Comparison of ENCODE assay signal across 8 cellular contexts in genomic region chr12:122265931-122266771, GRCh38. TPM values are rescaled to one million over a fixed set of nuclear protein-coding genes. Genes with fewer than 3 reads are reported as not detected.
DNase-seq lines count a peak whose midpoint lies in the region; ATAC-seq, FAIRE-seq and TF ChIP-seq lines count a peak whose summit lies in the region.

Gene VPS33A, minus strand, starts transcription at chr12:122266494. Its CDS starts 86 bp downstream, at chr12:122266408.

- peak in 1 of 2 experiments; percentile 70; a peak in 1 of 3 replicates for TF ChIP-seq EP300 in H1 (IDR thresholded peaks at IDR 0.05; ENCODE audit: borderline replicate concordance in 1 of 2, low read depth in 2 of 2, low read length in 2 of 2)

- peak within 1 kb of the TSS; percentile 46; the same call in 1 of the 2 replicates for H2BK15ac ChIP-seq in H1 (ENCODE audit: low read length)

- 2% methylated on average over 65 of the region's 68 CpGs; no CpG with 5 or more reads in 1 of the 2 experiments for WGBS in H1 (ENCODE audit: extremely low coverage in 1 of 2, insufficient coverage in 1 of 2, insufficient read length in 1 of 2, insufficient replicate concordance in 2 of 2, low coverage in 1 of 2, low lambda C conversion rate in 2 of 2, missing lambda C conversion rate in 1 of 2), 2 experiments

- no peaks in the 10 kb centered on the region; a peak in 2 of 7 replicates for H3K4me1 ChIP-seq in H1 (replicated peaks in 1 of 4; ENCODE audit: control insufficient read depth in 3 of 4, insufficient read depth in 4 of 4, low read length in 3 of 4)

- H2AK5ac ChIP-seq in H1 (ENCODE audit: low read depth, low read length) = no peak within 1 kb of the TSS

- H3K14ac ChIP-seq in H1 (ENCODE audit: insufficient read length) = no peak within 1 kb of the TSS

- H3K79me2 ChIP-seq in H1 (ENCODE audit: control insufficient read depth in 1 of 2, insufficient read depth in 2 of 2, low read length in 2 of 2) = peaks cover 0 to 7% of the 10 kb centered on the region in 2 experiments; a peak in 1 of 4 replicates

- H3K4me3 ChIP-seq in H1 (ENCODE audit: extremely low read depth in 1 of 4, insufficient read depth in 2 of 4, low read depth in 3 of 4, low read length in 4 of 4) = peak within 1 kb of the TSS; percentile 54 to 99 (median 94)

- H3K27ac ChIP-seq in H1 (ENCODE audit: low read depth, low read length) = peak within 1 kb of the TSS; percentile 86

- DNase-seq in COR-L47 (lab: John Stamatoyannopoulos, UW) (peak; percentile 98), HUDEP-2 (lab: John Stamatoyannopoulos, UW; ENCODE audit: unreplicated experiment in 76 of 76) (peak; percentile 3 to 96 (median 90)), NOMO-1 treated with dmso at 0.1 percent for 144 hours (lab: John Stamatoyannopoulos, UW; ENCODE audit: unreplicated experiment) (peak; percentile 89), H1 (ENCODE audit: low read depth in 1 of 2, low spot score in 2 of 2) (peak; percentile 96 to 98), medulla oblongata (ENCODE audit: extremely low spot score) (peak; percentile 97)
- peak; percentile 88 to 97 (median 92) for DNase-seq in activated CD8-positive, alpha-beta memory T cell treated with anti-CD3 and anti-CD28 coated beads for 48 hours (ENCODE audit: low read depth in 2 of 3, low spot score in 2 of 3)
- DNase-seq in stimulated activated CD4-positive, alpha-beta T cell treated with anti-CD3 and anti-CD28 coated beads, TNF-alpha, amount 100 ng/mL, for 48 hours (ENCODE audit: low read depth in 3 of 3) = peak; percentile 92 to 96 (median 92)

- peak within 1 kb of the TSS; percentile 75 to 97 (median 88) for H3K9ac ChIP-seq in H1 (replicated peaks in 1 of 4; ENCODE audit: extremely low read depth in 1 of 4, low read depth in 3 of 4, low read length in 3 of 4)

- H3K18ac ChIP-seq in H1 (ENCODE audit: extremely low read depth, low read length) = peak within 1 kb of the TSS; percentile 94

- no peaks in the 10 kb centered on the region for H3K27me3 ChIP-seq in H1 (replicated peaks in 1 of 4; ENCODE audit: control insufficient read depth in 3 of 4, extremely low read depth in 1 of 4, insufficient read depth in 3 of 4, low read length in 3 of 4)

- TF ChIP-seq CTCF in H1 (IDR thresholded peaks at IDR 0.05; ENCODE audit: control extremely low read depth in 1 of 3, insufficient read depth in 1 of 3, low read depth in 1 of 3, low read length in 3 of 3) = no peak; a peak in 1 of 4 replicates

- no peaks in the 10 kb centered on the region for H3K9me3 ChIP-seq in H1 (ENCODE audit: insufficient read depth in 2 of 2, low read depth in 1 of 2, low read length in 1 of 2)

- no peak within 1 kb of the TSS for H3K23ac ChIP-seq in H1 (ENCODE audit: insufficient read length)

- H3K56ac ChIP-seq in H1 (replicated peaks; ENCODE audit: insufficient read length, low read depth, low read length) = peak within 1 kb of the TSS; percentile 80

- no peak for FAIRE-seq in H1 (lab: Jason Lieb, UNC)

- H3K4me2 ChIP-seq in H1 (ENCODE audit: insufficient read depth in 1 of 2, low read depth in 2 of 2, low read length in 2 of 2) = peak within 1 kb of the TSS; percentile 74 to 98

- H4K20me1 ChIP-seq in H1 (replicated peaks in 1 of 2; ENCODE audit: control insufficient read depth in 1 of 2, insufficient read depth in 2 of 2, low read length in 2 of 2) = no peaks in the 10 kb centered on the region

- ATAC-seq in GM21381 (IDR thresholded peaks at IDR 0.05; ENCODE audit: unreplicated experiment) = peak; percentile 83

- H4K8ac ChIP-seq in H1 (ENCODE audit: extremely low read depth, insufficient read depth, low read length) = peak within 1 kb of the TSS; percentile 100

- TF ChIP-seq POLR2A in H1 (IDR thresholded peaks at IDR 0.05; ENCODE audit: control extremely low read depth in 1 of 2, low read depth in 2 of 2, low read length in 2 of 2) = peak; percentile 94 to 95

- H3K23me2 ChIP-seq in H1 (ENCODE audit: low read depth, low read length) = peaks cover 2% of the 10 kb centered on the region; the same call in 1 of the 2 replicates

- CTCF ChIA-PET in H1 (lab: Charles Lee; ENCODE audit: partially characterized antibody) = interaction anchor here (0.6 to 1.3 kb wide), 5 partner anchors 16 to 804 kb away, joined by 3 to 7 read pairs (median 3); no protein-coding TSS in a partner anchor

- peak within 1 kb of the TSS; percentile 68; the same call in 1 of the 2 replicates for H2BK12ac ChIP-seq in H1 (ENCODE audit: low read depth, low read length)

- peak within 1 kb of the TSS; percentile 97 for H2AFZ ChIP-seq in H1 (ENCODE audit: low read length)

- no peak; a peak in 1 of 4 replicates for TF ChIP-seq RAD21 in H1 (IDR thresholded peaks at IDR 0.05 in 1 of 2, conservative IDR thresholded peaks at IDR 0.05 in 1 of 2; ENCODE audit: low read depth in 2 of 2, low read length in 2 of 2)

- H2BK120ac ChIP-seq in H1 (replicated peaks; ENCODE audit: low read depth, low read length) = no peak within 1 kb of the TSS

- POLR2A ChIA-PET in H1 (lab: Charles Lee; ENCODE audit: partially characterized antibody) = interaction anchor here (0.6 to 1.6 kb wide), 7 partner anchors 9 to 348 kb away, joined by 3 to 6 read pairs (median 3); partner anchors contain the start of gene CFAP251

- peak within 1 kb of the TSS; percentile 99 for H4K91ac ChIP-seq in H1 (replicated peaks; ENCODE audit: insufficient read length, low read length)

- H2BK20ac ChIP-seq in H1 (ENCODE audit: low read length) = no peak within 1 kb of the TSS

- H3K4ac ChIP-seq in H1 (replicated peaks; ENCODE audit: insufficient read length, low read depth, low read length) = no peak within 1 kb of the TSS

- H3K36me3 ChIP-seq in H1 (ENCODE audit: control insufficient read depth in 2 of 4, insufficient read depth in 4 of 4, low read length in 3 of 4) = peaks cover 0 to 10% (median 5%) of the 10 kb centered on the region in 4 experiments; a peak in 5 of 8 replicates

- H4K5ac ChIP-seq in H1 (ENCODE audit: insufficient read length, low read depth, low read length) = peak within 1 kb of the TSS; percentile 81

- no peaks in the 10 kb centered on the region for H3K79me1 ChIP-seq in H1 (ENCODE audit: low read depth, low read length)

- H2BK5ac ChIP-seq in H1 (ENCODE audit: low read depth, low read length) = peak within 1 kb of the TSS; percentile 99

TF ChIP-seq in H1, 55 proteins besides CTCF, POLR2A, EP300 and RAD21 (continues in another document):
- TF ChIP-seq, protein P1, sequence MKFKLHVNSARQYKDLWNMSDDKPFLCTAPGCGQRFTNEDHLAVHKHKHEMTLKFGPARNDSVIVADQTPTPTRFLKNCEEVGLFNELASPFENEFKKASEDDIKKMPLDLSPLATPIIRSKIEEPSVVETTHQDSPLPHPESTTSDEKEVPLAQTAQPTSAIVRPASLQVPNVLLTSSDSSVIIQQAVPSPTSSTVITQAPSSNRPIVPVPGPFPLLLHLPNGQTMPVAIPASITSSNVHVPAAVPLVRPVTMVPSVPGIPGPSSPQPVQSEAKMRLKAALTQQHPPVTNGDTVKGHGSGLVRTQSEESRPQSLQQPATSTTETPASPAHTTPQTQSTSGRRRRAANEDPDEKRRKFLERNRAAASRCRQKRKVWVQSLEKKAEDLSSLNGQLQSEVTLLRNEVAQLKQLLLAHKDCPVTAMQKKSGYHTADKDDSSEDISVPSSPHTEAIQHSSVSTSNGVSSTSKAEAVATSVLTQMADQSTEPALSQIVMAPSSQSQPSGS (IDR thresholded peaks at IDR 0.05; ENCODE audit: low read length) = peak; percentile 67
- TF ChIP-seq FOSL1 (IDR thresholded peaks at IDR 0.05; ENCODE audit: insufficient read depth, low read depth, low read length) (peak; percentile 89), PHF8 (conservative IDR thresholded peaks at IDR 0.05; ENCODE audit: low read depth, low read length) (peak; percentile 98), SIRT6 (IDR thresholded peaks at IDR 0.05; ENCODE audit: low read length) (no peak), GABPA (IDR thresholded peaks at IDR 0.05; ENCODE audit: borderline replicate concordance, insufficient read depth, low read length) (no peak; the same call in 1 of the 2 replicates), SP1 (IDR thresholded peaks at IDR 0.05; ENCODE audit: low read depth, low read length) (peak; percentile 74; the same call in 1 of the 2 replicates), TAF7 (optimal IDR thresholded peaks at IDR 0.05; ENCODE audit: borderline replicate concordance, low read depth, low read length) (peak; percentile 72), E2F6 (IDR thresholded peaks at IDR 0.05) (peak; percentile 29), USF2 (IDR thresholded peaks at IDR 0.05; ENCODE audit: low read length) (peak; percentile 100), SAP30 (IDR thresholded peaks at IDR 0.05; ENCODE audit: insufficient read depth, insufficient replicate concordance, low read length) (peak; percentile 99), RXRA (IDR thresholded peaks at IDR 0.05; ENCODE audit: insufficient read depth, low read depth, low read length) (0 out of 2 replicates have a peak, but pooled peaks have one; percentile 78)
- TF ChIP-seq, protein P2, sequence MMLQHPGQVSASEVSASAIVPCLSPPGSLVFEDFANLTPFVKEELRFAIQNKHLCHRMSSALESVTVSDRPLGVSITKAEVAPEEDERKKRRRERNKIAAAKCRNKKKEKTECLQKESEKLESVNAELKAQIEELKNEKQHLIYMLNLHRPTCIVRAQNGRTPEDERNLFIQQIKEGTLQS (IDR thresholded peaks at IDR 0.05; ENCODE audit: insufficient read depth, low read depth, low read length) = peak; percentile 98

RNA-seq across cellular contexts. Expression of gene VPS33A, which starts in this region (rescaled TPM):
- 40.2 and 41.8 TPM in 2 replicates for total RNA-seq in H1 (2021; fragmentation: NEBNext Ultra II Directional; extraction: Animal tissue kit (Norgen Biotek cat#: 25700))
- polyA plus RNA-seq in H1 (2011; rRNA removed) = 16.4 and 18.7 TPM in 2 replicates
- polyA plus RNA-seq in H1 (2011; cell fraction: cytosol; rRNA removed) = 21.1 TPM
- polyA plus RNA-seq in H1 (2011; cell fraction: nucleus; rRNA removed) = 17.7 TPM
- 25.6 to 39.2 TPM (median 28.9 TPM) in 4 replicates for polyA plus RNA-seq in H1 (2012, experiment 1 of 2)
- 10.8 TPM for polyA plus RNA-seq in H1 (2012, experiment 2 of 2)
- polyA plus RNA-seq in H1 (2013, experiment 1 of 2) = 17.1 TPM
- polyA plus RNA-seq in H1 (2013, experiment 2 of 2) = 17.5 TPM
- 19.4 and 28.7 TPM in 2 replicates for polyA minus RNA-seq in H1 (2011; rRNA and poly(A)+ RNA removed)
- polyA minus RNA-seq in H1 (2011; cell fraction: cytosol; rRNA and poly(A)+ RNA removed) = 17.2 TPM
- 7.3 TPM for polyA minus RNA-seq in H1 (2011; cell fraction: nucleus; rRNA and poly(A)+ RNA removed)

Comparison
In these comparisons a context has a peak if more than half of its experiments do, and no peak if none do; other contexts are left out.
1. Peak in every context shown above with its lines: DNase-seq, ATAC-seq, H3K4me3 ChIP-seq and H3K27ac ChIP-seq.